In the genomic region with DNA sequence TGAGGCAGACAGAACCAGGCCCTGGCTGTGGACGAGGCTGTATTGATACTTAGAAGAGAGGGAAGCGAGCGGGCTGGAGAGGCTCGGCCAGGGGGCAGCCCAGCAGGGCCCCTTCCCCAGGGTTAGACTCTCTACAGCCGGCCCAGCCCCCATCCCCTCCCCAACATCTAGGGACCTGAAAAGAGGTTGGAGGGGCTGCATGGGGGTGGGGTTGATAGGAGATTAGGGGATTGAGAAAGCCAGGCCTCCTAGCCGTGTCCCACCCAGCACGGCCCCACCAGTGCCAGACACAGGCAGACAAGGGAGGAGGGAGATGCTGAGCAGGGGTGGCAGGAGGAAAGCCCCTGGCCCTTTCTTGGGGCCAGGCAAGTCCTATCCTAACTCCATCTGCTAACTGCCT, we compare ENCODE assay signal across 1 cellular context.
TF ChIP-seq lines count a peak whose summit lies in the region.

No MANE protein-coding gene starts in this region.

TF ChIP-seq in GM12878, 131 proteins besides CTCF, POLR2A, EP300 and RAD21:
- TF ChIP-seq NR2C2 (IDR thresholded peaks at IDR 0.05; ENCODE audit: borderline replicate concordance, control insufficient read depth, insufficient read length, low read depth) (no peak), MEF2A (IDR thresholded peaks at IDR 0.05; ENCODE audit: insufficient read depth, low read depth, low read length) (no peak), STAT3 (IDR thresholded peaks at IDR 0.05; ENCODE audit: low read depth, low read length) (no peak), POLR2AphosphoS5 (IDR thresholded peaks at IDR 0.05; ENCODE audit: low read length) (0 out of 2 replicates have a peak, but pooled peaks have one; percentile 55)
- TF ChIP-seq, protein P1, sequence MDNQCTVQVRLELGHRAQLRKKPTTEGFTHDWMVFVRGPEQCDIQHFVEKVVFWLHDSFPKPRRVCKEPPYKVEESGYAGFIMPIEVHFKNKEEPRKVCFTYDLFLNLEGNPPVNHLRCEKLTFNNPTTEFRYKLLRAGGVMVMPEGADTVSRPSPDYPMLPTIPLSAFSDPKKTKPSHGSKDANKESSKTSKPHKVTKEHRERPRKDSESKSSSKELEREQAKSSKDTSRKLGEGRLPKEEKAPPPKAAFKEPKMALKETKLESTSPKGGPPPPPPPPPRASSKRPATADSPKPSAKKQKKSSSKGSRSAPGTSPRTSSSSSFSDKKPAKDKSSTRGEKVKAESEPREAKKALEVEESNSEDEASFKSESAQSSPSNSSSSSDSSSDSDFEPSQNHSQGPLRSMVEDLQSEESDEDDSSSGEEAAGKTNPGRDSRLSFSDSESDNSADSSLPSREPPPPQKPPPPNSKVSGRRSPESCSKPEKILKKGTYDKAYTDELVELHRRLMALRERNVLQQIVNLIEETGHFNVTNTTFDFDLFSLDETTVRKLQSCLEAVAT (IDR thresholded peaks at IDR 0.05) = no peak
